ENCODE assay signal across 1 cellular context in the genomic region with DNA sequence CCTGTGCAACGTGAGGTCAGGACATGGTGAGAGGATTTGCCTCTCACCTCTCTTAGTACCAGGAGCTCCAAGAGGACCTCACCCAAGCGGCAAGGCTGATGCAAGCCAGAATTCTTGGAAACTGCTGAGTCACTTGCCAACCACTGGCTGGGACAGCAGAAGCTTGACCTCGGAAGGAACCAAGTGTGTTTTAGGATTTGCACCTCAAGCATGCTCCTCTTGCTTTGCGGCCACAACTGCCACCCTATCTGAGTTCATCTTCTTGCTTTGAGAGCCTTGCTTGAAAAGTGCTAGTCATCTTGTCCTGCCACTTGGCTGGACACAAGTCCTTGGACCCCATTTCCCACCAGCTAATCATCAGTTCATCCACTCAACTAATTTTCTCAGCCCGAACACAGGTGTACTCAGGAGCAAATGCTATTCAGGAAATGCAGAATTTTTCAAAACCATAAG.
TF ChIP-seq lines count a peak whose summit lies in the region.

No MANE protein-coding gene starts in this region.

TF ChIP-seq in K562, 482 proteins besides CTCF, POLR2A, EP300 and RAD21 (continued from another document and continues in another):
- TF ChIP-seq FOXK2 (conservative IDR thresholded peaks at IDR 0.05 in 1 of 2, IDR thresholded peaks at IDR 0.05 in 1 of 2; ENCODE audit: low read depth in 2 of 2) (peak in 1 of 2 experiments; percentile 51; a peak in 2 of 4 replicates), NRF1 (conservative IDR thresholded peaks at IDR 0.05 in 1 of 2, IDR thresholded peaks at IDR 0.05 in 1 of 2) (peak; percentile 57 to 70; a peak in 3 of 4 replicates), ILF3 (IDR thresholded peaks at IDR 0.05; ENCODE audit: borderline replicate concordance) (no peak), MAFK (IDR thresholded peaks at IDR 0.05; ENCODE audit: low read length) (peak; percentile 97), ELF2 (CRISPR knock-in tag; IDR thresholded peaks at IDR 0.05) (no peak), ILK (tag; IDR thresholded peaks at IDR 0.05; ENCODE audit: borderline replicate concordance, low read depth) (no peak), SIX5 (IDR thresholded peaks at IDR 0.05; ENCODE audit: borderline replicate concordance in 1 of 2, insufficient read depth in 1 of 2, low read depth in 1 of 2, low read length in 2 of 2) (no peak), SMARCC2 (IDR thresholded peaks at IDR 0.05; ENCODE audit: low read depth) (no peak; the same call in 1 of the 2 replicates), SMARCE1 (IDR thresholded peaks at IDR 0.05) (peak; percentile 89), ZNF184 (CRISPR knock-in tag; IDR thresholded peaks at IDR 0.05) (no peak), ZNF436 (CRISPR knock-in tag; IDR thresholded peaks at IDR 0.05) (no peak), CBFA2T2 (conservative IDR thresholded peaks at IDR 0.05) (0 out of 2 replicates have a peak, but pooled peaks have one; percentile 18), RBFOX2 (IDR thresholded peaks at IDR 0.05; ENCODE audit: low read depth, low read length) (peak; percentile 58), ZNF133 (CRISPR knock-in tag; IDR thresholded peaks at IDR 0.05) (no peak), LEF1 (IDR thresholded peaks at IDR 0.05) (peak; percentile 69; the same call in 1 of the 2 replicates), NUFIP1 (IDR thresholded peaks at IDR 0.05; ENCODE audit: partially characterized antibody) (no peak), HNRNPUL1 (IDR thresholded peaks at IDR 0.05; ENCODE audit: low read length) (no peak), CEBPB (tag; IDR thresholded peaks at IDR 0.05) (peak; percentile 68), TEAD1 (CRISPR knock-in tag; IDR thresholded peaks at IDR 0.05) (peak; percentile 50 to 61; a peak in 2 of 4 replicates), ZKSCAN3 (CRISPR knock-in tag; IDR thresholded peaks at IDR 0.05) (no peak), HNRNPH1 (optimal IDR thresholded peaks at IDR 0.05; ENCODE audit: low read depth, low read length) (no peak), TCF7 (IDR thresholded peaks at IDR 0.05; ENCODE audit: borderline replicate concordance) (no peak), FOXJ3 (CRISPR knock-in tag; IDR thresholded peaks at IDR 0.05) (no peak), SMC3 (conservative IDR thresholded peaks at IDR 0.05; ENCODE audit: insufficient read depth, low read depth, low read length) (no peak), PHF8 (IDR thresholded peaks at IDR 0.05; ENCODE audit: borderline replicate concordance, low read length) (no peak), ZEB2 (IDR thresholded peaks at IDR 0.05) (peak; percentile 80), U2AF1 (optimal IDR thresholded peaks at IDR 0.05; ENCODE audit: low read depth, low read length) (no peak), BACH1 (tag; IDR thresholded peaks at IDR 0.05) (peak; percentile 95), SMARCA5 (IDR thresholded peaks at IDR 0.05) (no peak), HNRNPK (IDR thresholded peaks at IDR 0.05; ENCODE audit: low read depth, low read length, poor library complexity, severe bottlenecking) (no peak), ZNF212 (CRISPR knock-in tag; IDR thresholded peaks at IDR 0.05) (no peak), FOXP1 (CRISPR knock-in tag; IDR thresholded peaks at IDR 0.05) (no peak), KLF1 (tag; IDR thresholded peaks at IDR 0.05) (0 out of 2 replicates have a peak, but pooled peaks have one; percentile 20), ETV6 (IDR thresholded peaks at IDR 0.05; ENCODE audit: borderline replicate concordance in 1 of 2, low read depth in 2 of 2, low read length in 1 of 2) (no peak), ETV6 (CRISPR knock-in tag; IDR thresholded peaks at IDR 0.05; ENCODE audit: borderline replicate concordance) (no peak), NFRKB (IDR thresholded peaks at IDR 0.05; ENCODE audit: low read depth) (0 out of 2 replicates have a peak, but pooled peaks have one; percentile 39), ZNF12 (CRISPR knock-in tag; IDR thresholded peaks at IDR 0.05) (no peak), ZKSCAN8 (CRISPR knock-in tag; IDR thresholded peaks at IDR 0.05) (peak; percentile 35; the same call in 1 of the 2 replicates), ZNF551 (CRISPR knock-in tag; IDR thresholded peaks at IDR 0.05) (no peak), XRCC5 (IDR thresholded peaks at IDR 0.05; ENCODE audit: low read depth, low read length) (no peak), ZNF232 (CRISPR knock-in tag; IDR thresholded peaks at IDR 0.05) (no peak), ZFP30 (CRISPR knock-in tag; IDR thresholded peaks at IDR 0.05; ENCODE audit: borderline replicate concordance) (no peak)
- TF ChIP-seq, protein P1, sequence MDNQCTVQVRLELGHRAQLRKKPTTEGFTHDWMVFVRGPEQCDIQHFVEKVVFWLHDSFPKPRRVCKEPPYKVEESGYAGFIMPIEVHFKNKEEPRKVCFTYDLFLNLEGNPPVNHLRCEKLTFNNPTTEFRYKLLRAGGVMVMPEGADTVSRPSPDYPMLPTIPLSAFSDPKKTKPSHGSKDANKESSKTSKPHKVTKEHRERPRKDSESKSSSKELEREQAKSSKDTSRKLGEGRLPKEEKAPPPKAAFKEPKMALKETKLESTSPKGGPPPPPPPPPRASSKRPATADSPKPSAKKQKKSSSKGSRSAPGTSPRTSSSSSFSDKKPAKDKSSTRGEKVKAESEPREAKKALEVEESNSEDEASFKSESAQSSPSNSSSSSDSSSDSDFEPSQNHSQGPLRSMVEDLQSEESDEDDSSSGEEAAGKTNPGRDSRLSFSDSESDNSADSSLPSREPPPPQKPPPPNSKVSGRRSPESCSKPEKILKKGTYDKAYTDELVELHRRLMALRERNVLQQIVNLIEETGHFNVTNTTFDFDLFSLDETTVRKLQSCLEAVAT (IDR thresholded peaks at IDR 0.05), result no peak
- TF ChIP-seq, protein P2, sequence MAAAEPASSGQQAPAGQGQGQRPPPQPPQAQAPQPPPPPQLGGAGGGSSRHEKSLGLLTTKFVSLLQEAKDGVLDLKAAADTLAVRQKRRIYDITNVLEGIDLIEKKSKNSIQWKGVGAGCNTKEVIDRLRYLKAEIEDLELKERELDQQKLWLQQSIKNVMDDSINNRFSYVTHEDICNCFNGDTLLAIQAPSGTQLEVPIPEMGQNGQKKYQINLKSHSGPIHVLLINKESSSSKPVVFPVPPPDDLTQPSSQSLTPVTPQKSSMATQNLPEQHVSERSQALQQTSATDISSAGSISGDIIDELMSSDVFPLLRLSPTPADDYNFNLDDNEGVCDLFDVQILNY (CRISPR knock-in tag; IDR thresholded peaks at IDR 0.05), result no peak
- TF ChIP-seq, protein P3, sequence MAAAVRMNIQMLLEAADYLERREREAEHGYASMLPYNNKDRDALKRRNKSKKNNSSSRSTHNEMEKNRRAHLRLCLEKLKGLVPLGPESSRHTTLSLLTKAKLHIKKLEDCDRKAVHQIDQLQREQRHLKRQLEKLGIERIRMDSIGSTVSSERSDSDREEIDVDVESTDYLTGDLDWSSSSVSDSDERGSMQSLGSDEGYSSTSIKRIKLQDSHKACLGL (CRISPR knock-in tag; IDR thresholded peaks at IDR 0.05; ENCODE audit: borderline replicate concordance, poor library complexity, severe bottlenecking), result no peak
- TF ChIP-seq, protein P4, sequence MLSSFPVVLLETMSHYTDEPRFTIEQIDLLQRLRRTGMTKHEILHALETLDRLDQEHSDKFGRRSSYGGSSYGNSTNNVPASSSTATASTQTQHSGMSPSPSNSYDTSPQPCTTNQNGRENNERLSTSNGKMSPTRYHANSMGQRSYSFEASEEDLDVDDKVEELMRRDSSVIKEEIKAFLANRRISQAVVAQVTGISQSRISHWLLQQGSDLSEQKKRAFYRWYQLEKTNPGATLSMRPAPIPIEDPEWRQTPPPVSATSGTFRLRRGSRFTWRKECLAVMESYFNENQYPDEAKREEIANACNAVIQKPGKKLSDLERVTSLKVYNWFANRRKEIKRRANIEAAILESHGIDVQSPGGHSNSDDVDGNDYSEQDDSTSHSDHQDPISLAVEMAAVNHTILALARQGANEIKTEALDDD (IDR thresholded peaks at IDR 0.05), result peak; percentile 54
- TF ChIP-seq, protein P5, sequence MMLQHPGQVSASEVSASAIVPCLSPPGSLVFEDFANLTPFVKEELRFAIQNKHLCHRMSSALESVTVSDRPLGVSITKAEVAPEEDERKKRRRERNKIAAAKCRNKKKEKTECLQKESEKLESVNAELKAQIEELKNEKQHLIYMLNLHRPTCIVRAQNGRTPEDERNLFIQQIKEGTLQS (IDR thresholded peaks at IDR 0.05), result peak; percentile 92
- TF ChIP-seq, protein P5 (CRISPR knock-in tag; conservative IDR thresholded peaks at IDR 0.05), result 0 out of 2 replicates have a peak, but pooled peaks have one; percentile 56
- TF ChIP-seq, protein P6, sequence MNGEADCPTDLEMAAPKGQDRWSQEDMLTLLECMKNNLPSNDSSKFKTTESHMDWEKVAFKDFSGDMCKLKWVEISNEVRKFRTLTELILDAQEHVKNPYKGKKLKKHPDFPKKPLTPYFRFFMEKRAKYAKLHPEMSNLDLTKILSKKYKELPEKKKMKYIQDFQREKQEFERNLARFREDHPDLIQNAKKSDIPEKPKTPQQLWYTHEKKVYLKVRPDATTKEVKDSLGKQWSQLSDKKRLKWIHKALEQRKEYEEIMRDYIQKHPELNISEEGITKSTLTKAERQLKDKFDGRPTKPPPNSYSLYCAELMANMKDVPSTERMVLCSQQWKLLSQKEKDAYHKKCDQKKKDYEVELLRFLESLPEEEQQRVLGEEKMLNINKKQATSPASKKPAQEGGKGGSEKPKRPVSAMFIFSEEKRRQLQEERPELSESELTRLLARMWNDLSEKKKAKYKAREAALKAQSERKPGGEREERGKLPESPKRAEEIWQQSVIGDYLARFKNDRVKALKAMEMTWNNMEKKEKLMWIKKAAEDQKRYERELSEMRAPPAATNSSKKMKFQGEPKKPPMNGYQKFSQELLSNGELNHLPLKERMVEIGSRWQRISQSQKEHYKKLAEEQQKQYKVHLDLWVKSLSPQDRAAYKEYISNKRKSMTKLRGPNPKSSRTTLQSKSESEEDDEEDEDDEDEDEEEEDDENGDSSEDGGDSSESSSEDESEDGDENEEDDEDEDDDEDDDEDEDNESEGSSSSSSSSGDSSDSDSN (IDR thresholded peaks at IDR 0.05; ENCODE audit: borderline replicate concordance in 1 of 2, low read depth in 2 of 2, low read length in 2 of 2), result no peak
- TF ChIP-seq, protein P7, sequence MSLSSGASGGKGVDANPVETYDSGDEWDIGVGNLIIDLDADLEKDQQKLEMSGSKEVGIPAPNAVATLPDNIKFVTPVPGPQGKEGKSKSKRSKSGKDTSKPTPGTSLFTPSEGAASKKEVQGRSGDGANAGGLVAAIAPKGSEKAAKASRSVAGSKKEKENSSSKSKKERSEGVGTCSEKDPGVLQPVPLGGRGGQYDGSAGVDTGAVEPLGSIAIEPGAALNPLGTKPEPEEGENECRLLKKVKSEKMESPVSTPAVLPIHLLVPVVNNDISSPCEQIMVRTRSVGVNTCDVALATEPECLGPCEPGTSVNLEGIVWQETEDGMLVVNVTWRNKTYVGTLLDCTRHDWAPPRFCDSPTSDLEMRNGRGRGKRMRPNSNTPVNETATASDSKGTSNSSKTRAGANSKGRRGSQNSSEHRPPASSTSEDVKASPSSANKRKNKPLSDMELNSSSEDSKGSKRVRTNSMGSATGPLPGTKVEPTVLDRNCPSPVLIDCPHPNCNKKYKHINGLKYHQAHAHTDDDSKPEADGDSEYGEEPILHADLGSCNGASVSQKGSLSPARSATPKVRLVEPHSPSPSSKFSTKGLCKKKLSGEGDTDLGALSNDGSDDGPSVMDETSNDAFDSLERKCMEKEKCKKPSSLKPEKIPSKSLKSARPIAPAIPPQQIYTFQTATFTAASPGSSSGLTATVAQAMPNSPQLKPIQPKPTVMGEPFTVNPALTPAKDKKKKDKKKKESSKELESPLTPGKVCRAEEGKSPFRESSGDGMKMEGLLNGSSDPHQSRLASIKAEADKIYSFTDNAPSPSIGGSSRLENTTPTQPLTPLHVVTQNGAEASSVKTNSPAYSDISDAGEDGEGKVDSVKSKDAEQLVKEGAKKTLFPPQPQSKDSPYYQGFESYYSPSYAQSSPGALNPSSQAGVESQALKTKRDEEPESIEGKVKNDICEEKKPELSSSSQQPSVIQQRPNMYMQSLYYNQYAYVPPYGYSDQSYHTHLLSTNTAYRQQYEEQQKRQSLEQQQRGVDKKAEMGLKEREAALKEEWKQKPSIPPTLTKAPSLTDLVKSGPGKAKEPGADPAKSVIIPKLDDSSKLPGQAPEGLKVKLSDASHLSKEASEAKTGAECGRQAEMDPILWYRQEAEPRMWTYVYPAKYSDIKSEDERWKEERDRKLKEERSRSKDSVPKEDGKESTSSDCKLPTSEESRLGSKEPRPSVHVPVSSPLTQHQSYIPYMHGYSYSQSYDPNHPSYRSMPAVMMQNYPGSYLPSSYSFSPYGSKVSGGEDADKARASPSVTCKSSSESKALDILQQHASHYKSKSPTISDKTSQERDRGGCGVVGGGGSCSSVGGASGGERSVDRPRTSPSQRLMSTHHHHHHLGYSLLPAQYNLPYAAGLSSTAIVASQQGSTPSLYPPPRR (CRISPR knock-in tag; IDR thresholded peaks at IDR 0.05; ENCODE audit: borderline replicate concordance), result no peak
- TF ChIP-seq, protein P8, sequence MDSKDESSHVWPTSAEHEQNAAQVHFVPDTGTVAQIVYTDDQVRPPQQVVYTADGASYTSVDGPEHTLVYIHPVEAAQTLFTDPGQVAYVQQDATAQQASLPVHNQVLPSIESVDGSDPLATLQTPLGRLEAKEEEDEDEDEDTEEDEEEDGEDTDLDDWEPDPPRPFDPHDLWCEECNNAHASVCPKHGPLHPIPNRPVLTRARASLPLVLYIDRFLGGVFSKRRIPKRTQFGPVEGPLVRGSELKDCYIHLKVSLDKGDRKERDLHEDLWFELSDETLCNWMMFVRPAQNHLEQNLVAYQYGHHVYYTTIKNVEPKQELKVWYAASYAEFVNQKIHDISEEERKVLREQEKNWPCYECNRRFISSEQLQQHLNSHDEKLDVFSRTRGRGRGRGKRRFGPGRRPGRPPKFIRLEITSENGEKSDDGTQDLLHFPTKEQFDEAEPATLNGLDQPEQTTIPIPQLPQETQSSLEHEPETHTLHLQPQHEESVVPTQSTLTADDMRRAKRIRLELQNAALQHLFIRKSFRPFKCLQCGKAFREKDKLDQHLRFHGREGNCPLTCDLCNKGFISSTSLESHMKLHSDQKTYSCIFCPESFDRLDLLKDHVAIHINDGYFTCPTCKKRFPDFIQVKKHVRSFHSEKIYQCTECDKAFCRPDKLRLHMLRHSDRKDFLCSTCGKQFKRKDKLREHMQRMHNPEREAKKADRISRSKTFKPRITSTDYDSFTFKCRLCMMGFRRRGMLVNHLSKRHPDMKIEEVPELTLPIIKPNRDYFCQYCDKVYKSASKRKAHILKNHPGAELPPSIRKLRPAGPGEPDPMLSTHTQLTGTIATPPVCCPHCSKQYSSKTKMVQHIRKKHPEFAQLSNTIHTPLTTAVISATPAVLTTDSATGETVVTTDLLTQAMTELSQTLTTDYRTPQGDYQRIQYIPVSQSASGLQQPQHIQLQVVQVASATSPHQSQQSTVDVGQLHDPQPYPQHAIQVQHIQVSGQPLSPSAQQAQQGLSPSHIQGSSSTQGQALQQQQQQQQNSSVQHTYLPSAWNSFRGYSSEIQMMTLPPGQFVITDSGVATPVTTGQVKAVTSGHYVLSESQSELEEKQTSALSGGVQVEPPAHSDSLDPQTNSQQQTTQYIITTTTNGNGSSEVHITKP (IDR thresholded peaks at IDR 0.05; ENCODE audit: partially characterized antibody), result peak; percentile 96
- TF ChIP-seq, protein P9, sequence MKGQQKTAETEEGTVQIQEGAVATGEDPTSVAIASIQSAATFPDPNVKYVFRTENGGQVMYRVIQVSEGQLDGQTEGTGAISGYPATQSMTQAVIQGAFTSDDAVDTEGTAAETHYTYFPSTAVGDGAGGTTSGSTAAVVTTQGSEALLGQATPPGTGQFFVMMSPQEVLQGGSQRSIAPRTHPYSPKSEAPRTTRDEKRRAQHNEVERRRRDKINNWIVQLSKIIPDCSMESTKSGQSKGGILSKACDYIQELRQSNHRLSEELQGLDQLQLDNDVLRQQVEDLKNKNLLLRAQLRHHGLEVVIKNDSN (CRISPR knock-in tag; IDR thresholded peaks at IDR 0.05), result no peak
